Comparison of ENCODE assay signal across 16 cellular contexts in genomic region chr7:73434701-73435069, GRCh38. TPM values are rescaled to one million over a fixed set of nuclear protein-coding genes. Genes with fewer than 3 reads are reported as not detected.
DNase-seq lines count a peak whose midpoint lies in the region; ATAC-seq and TF ChIP-seq lines count a peak whose summit lies in the region.
"Had no signal": no experiment of that assay in that cellular context is flagged by ENCODE, and none has a peak within 500 bp of the region (broad histone marks: within the 10 kb centered on the region; RNA-seq: fewer than 3 reads in every experiment).

No MANE protein-coding gene starts in this region.

- H3K36me3 Mint-ChIP-seq in activated naive CD4-positive, alpha-beta T cell treated with anti-CD3 and anti-CD28 coated beads, Interleukin-2, amount 50 U/mL, for 24 hours: peaks cover 3% of the 10 kb centered on the region
- H3K36me3 Mint-ChIP-seq in activated CD8-positive, alpha-beta T cell treated with anti-CD3 and anti-CD28 coated beads for 36 hours (ENCODE audit: low read depth): peaks cover 2% of the 10 kb centered on the region
- H3K36me3 Mint-ChIP-seq in memory B cell: peaks cover 4% of the 10 kb centered on the region
- H3K36me3 Mint-ChIP-seq in stimulated activated naive B cell treated with anti-CD40 and anti-IgM and Interleukin-4, amounts not matched to agents 10 μg/mL and 1 μg/mL and 100 μg/mL, for 72 hours: peaks cover 6 to 20% of the 10 kb centered on the region in 2 donors

- intact Hi-C loops in activated CD8-positive, alpha-beta T cell treated with anti-CD3 and anti-CD28 coated beads for 36 hours (cut with micrococcal nuclease): no loop called here

- peak overlapping the region; percentile 35 for H3K27ac Mint-ChIP-seq in activated naive CD4-positive, alpha-beta T cell treated with anti-CD3 and anti-CD28 coated beads, Interleukin-2, amount 50 U/mL, for 24 hours
- no peak overlapping the region for H3K27ac Mint-ChIP-seq in activated CD8-positive, alpha-beta T cell treated with anti-CD3 and anti-CD28 coated beads for 36 hours
- no peak overlapping the region for H3K27ac Mint-ChIP-seq in memory B cell
- H3K27ac Mint-ChIP-seq in stimulated activated naive B cell treated with anti-CD40 and anti-IgM and Interleukin-4, amounts not matched to agents 10 μg/mL and 1 μg/mL and 100 μg/mL, for 72 hours: peak overlapping the region; percentile 79

- CTCF ChIA-PET in activated CD8-positive, alpha-beta T cell treated with anti-CD3 and anti-CD28 coated beads for 36 hours (lab: Charles Lee): interaction anchor here (1.0 to 1.2 kb wide), 2 partner anchors 17 to 111 kb away, joined by 3 to 5 read pairs; no protein-coding TSS in a partner anchor

- H3K27me3 Mint-ChIP-seq in activated naive CD4-positive, alpha-beta T cell treated with anti-CD3 and anti-CD28 coated beads, Interleukin-2, amount 50 U/mL, for 24 hours: peaks cover 2% of the 10 kb centered on the region
- peaks cover 3% of the 10 kb centered on the region for H3K27me3 Mint-ChIP-seq in activated CD8-positive, alpha-beta T cell treated with anti-CD3 and anti-CD28 coated beads for 36 hours
- H3K27me3 Mint-ChIP-seq in memory B cell: peaks cover 14% of the 10 kb centered on the region
- H3K27me3 Mint-ChIP-seq in stimulated activated naive B cell treated with anti-CD40 and anti-IgM and Interleukin-4, amounts not matched to agents 10 μg/mL and 1 μg/mL and 100 μg/mL, for 72 hours: peaks cover 8 to 12% of the 10 kb centered on the region in 2 donors

- no peaks in the 10 kb centered on the region for H3K9me3 Mint-ChIP-seq in activated naive CD4-positive, alpha-beta T cell treated with anti-CD3 and anti-CD28 coated beads, Interleukin-2, amount 50 U/mL, for 24 hours
- H3K9me3 Mint-ChIP-seq in activated CD8-positive, alpha-beta T cell treated with anti-CD3 and anti-CD28 coated beads for 36 hours: peaks cover 3% of the 10 kb centered on the region
- H3K9me3 Mint-ChIP-seq in memory B cell: no peaks in the 10 kb centered on the region
- H3K9me3 Mint-ChIP-seq in stimulated activated naive B cell treated with anti-CD40 and anti-IgM and Interleukin-4, amounts not matched to agents 10 μg/mL and 1 μg/mL and 100 μg/mL, for 72 hours: peaks cover 2 to 3% of the 10 kb centered on the region in 2 donors

- H3K4me3 Mint-ChIP-seq in activated naive CD4-positive, alpha-beta T cell treated with anti-CD3 and anti-CD28 coated beads, Interleukin-2, amount 50 U/mL, for 24 hours: peak overlapping the region; percentile 71
- peak overlapping the region; percentile 44 for H3K4me3 Mint-ChIP-seq in activated CD8-positive, alpha-beta T cell treated with anti-CD3 and anti-CD28 coated beads for 36 hours
- peak overlapping the region; percentile 76 for H3K4me3 Mint-ChIP-seq in memory B cell
- H3K4me3 Mint-ChIP-seq in stimulated activated naive B cell treated with anti-CD40 and anti-IgM and Interleukin-4, amounts not matched to agents 10 μg/mL and 1 μg/mL and 100 μg/mL, for 72 hours: peak overlapping the region; percentile 58 to 73

- no peak for DNase-seq in activated naive CD4-positive, alpha-beta T cell treated with Interleukin-2 at 50 U/mL for 16 hours
- DNase-seq in activated CD8-positive, alpha-beta T cell treated with anti-CD3 and anti-CD28 coated beads for 36 hours: no peak
- DNase-seq in memory B cell (ENCODE audit: low spot score in 2 of 2): no peak
- DNase-seq in stimulated activated naive B cell treated with anti-CD40 and anti-IgM and Interleukin-4, amounts not matched to agents 10 μg/mL and 1 μg/mL and 100 μg/mL, for 72 hours: no peak
- DNase-seq in HUDEP-2 (lab: John Stamatoyannopoulos, UW; ENCODE audit: unreplicated experiment in 76 of 76): no peak
- DNase-seq in DMS 273 (lab: John Stamatoyannopoulos, UW; ENCODE audit: unreplicated experiment): no peak
- DNase-seq: DMS153; effector CD4-positive, alpha-beta T cell; heart left ventricle; NCI-H1694 treated with DMSO at 0.1 percent for 48 hours; NCI-H446 treated with DMSO at 0.1 percent for 48 hours; occipital lobe had no signal

- ATAC-seq in activated CD8-positive, alpha-beta T cell treated with anti-CD3 and anti-CD28 coated beads for 36 hours: no peak
- ATAC-seq in memory B cell (ENCODE audit: low read depth) (no peak), HG02759 (IDR thresholded peaks at IDR 0.05; ENCODE audit: unreplicated experiment) (no peak)
- no peak for ATAC-seq in stimulated activated naive B cell treated with anti-CD40 and anti-IgM and Interleukin-4, amounts not matched to agents 10 μg/mL and 1 μg/mL and 100 μg/mL, for 72 hours (replicated peaks)
- ATAC-seq: Right ventricle myocardium inferior, sciatic nerve had no signal

- POLR2A ChIA-PET in activated CD8-positive, alpha-beta T cell treated with anti-CD3 and anti-CD28 coated beads for 36 hours (lab: Charles Lee): no interaction called here

- no peaks in the 10 kb centered on the region for H3K4me1 Mint-ChIP-seq in activated naive CD4-positive, alpha-beta T cell treated with anti-CD3 and anti-CD28 coated beads, Interleukin-2, amount 50 U/mL, for 24 hours
- no peaks in the 10 kb centered on the region for H3K4me1 Mint-ChIP-seq in activated CD8-positive, alpha-beta T cell treated with anti-CD3 and anti-CD28 coated beads for 36 hours (ENCODE audit: low read depth)
- H3K4me1 Mint-ChIP-seq in memory B cell: peaks cover 2% of the 10 kb centered on the region
- H3K4me1 Mint-ChIP-seq in stimulated activated naive B cell treated with anti-CD40 and anti-IgM and Interleukin-4, amounts not matched to agents 10 μg/mL and 1 μg/mL and 100 μg/mL, for 72 hours: peaks cover 3 to 16% of the 10 kb centered on the region in 2 donors

- no peak for TF ChIP-seq CTCF in activated CD8-positive, alpha-beta T cell treated with anti-CD3 and anti-CD28 coated beads for 36 hours (IDR thresholded peaks at IDR 0.05)

RNA-seq across cellular contexts. Expression of gene FZD9, which starts 1.1 kb away (rescaled TPM):
- under 1 TPM in 1 of 2 experiments, not detected in 1; 0.43 TPM for total RNA-seq in activated CD8-positive, alpha-beta T cell treated with anti-CD3 and anti-CD28 coated beads for 36 hours

Comparison
In these comparisons a context has a peak if more than half of its experiments do, and no peak if none do; other contexts are left out.
1. H3K27ac Mint-ChIP-seq: peak in activated naive CD4-positive, alpha-beta T cell treated with anti-CD3 and anti-CD28 coated beads, Interleukin-2, amount 50 U/mL, for 24 hours (single experiment) and stimulated activated naive B cell treated with anti-CD40 and anti-IgM and Interleukin-4, amounts not matched to agents 10 μg/mL and 1 μg/mL and 100 μg/mL, for 72 hours (single experiment); none in activated CD8-positive, alpha-beta T cell treated with anti-CD3 and anti-CD28 coated beads for 36 hours (single experiment) and memory B cell (single experiment).
2. Peak in every context shown above with its lines, with median percentiles within 50 percentile points of each other: H3K4me3 Mint-ChIP-seq.